25 cellular contexts compared by ENCODE assay signal in the genomic region with DNA sequence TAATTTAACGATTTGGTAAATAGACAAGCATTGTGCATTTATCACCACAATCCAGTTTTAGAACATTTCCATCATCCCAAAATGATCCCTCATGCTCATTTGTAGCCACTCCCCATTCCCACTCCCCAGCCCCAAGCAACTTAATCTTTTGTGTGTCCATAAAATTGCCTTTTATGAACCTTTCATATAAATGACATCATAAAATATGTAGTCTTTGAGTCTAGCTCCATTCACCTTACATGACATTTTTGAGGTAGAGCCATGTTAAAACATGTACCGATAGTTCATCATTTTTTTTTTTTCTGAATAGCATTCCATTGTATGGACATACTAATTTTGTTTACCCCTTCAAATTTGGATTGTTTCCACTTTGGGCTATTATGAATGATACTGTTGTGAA.
"Had no signal": no experiment of that assay in that cellular context is flagged by ENCODE, and none has a peak within 500 bp of the region (broad histone marks: within the 10 kb centered on the region; RNA-seq: fewer than 3 reads in every experiment).

No MANE protein-coding gene starts in this region.

- H3K27me3 ChIP-seq: dorsolateral prefrontal cortex, esophagus muscularis mucosa, foreskin keratinocyte, gastroesophageal sphincter, heart left ventricle, hepatocyte had no signal

- FAIRE-seq: colon, endothelial cell of umbilical vein, frontal cortex, kidney had no signal

- DNase-seq: dermis blood vessel endothelial cell; dorsolateral prefrontal cortex; effector CD4-positive, alpha-beta T cell; effector memory CD4-positive, alpha-beta T cell; heart left ventricle; hypothalamus; immature natural killer cell; islet precursor cell; kidney; kidney glomerular epithelial cell; left colon; left ventricle myocardium inferior; lower lobe of right lung; mesenchymal stem cell; mucosa of descending colon; naive B cell had no signal

- ATAC-seq: foreskin keratinocyte, gastroesophageal sphincter, heart left ventricle, left colon, left lobe of liver, lower lobe of right lung, mucosa of descending colon had no signal

- H3K4me3 ChIP-seq: coronary artery, dorsolateral prefrontal cortex, esophagus muscularis mucosa, gastroesophageal sphincter, heart left ventricle, hepatocyte, left ventricle myocardium inferior, lower lobe of right lung, mucosa of descending colon had no signal

- H3K36me3 ChIP-seq: left ventricle myocardium inferior, lower lobe of right lung had no signal

- H3K4me1 ChIP-seq: foreskin keratinocyte, gastroesophageal sphincter, lower lobe of right lung had no signal

- H3K27ac ChIP-seq: coronary artery, esophagus muscularis mucosa, foreskin keratinocyte, gastroesophageal sphincter, hepatocyte, lower lobe of right lung had no signal

- H3K9me3 ChIP-seq: esophagus muscularis mucosa, gastroesophageal sphincter, heart left ventricle, left ventricle myocardium inferior, lower lobe of right lung, mucosa of descending colon had no signal
